In genomic region chr10:117830832-117831231, GRCh38 we compare ENCODE assay signal across 10 cellular contexts.
DNase-seq lines count a peak whose midpoint lies in the region; ATAC-seq lines count a peak whose summit lies in the region.
"Had no signal": no experiment of that assay in that cellular context is flagged by ENCODE, and none has a peak within 500 bp of the region (broad histone marks: within the 10 kb centered on the region; RNA-seq: fewer than 3 reads in every experiment).

No MANE protein-coding gene starts in this region.

- ATAC-seq in HG02885 (IDR thresholded peaks at IDR 0.05; ENCODE audit: poor library complexity, unreplicated experiment), result no peak

- no peaks in the 10 kb centered on the region for H3K27me3 Mint-ChIP-seq in activated naive CD8-positive, alpha-beta T cell

- H3K4me3 Mint-ChIP-seq in activated naive CD8-positive, alpha-beta T cell, result peak overlapping the region; percentile 78

- peaks cover 30% of the 10 kb centered on the region for H3K4me1 Mint-ChIP-seq in activated naive CD8-positive, alpha-beta T cell (ENCODE audit: low read depth)

- H3K9me3 Mint-ChIP-seq in activated naive CD8-positive, alpha-beta T cell (ENCODE audit: low read depth), result no peaks in the 10 kb centered on the region

- H3K36me3 Mint-ChIP-seq in activated naive CD8-positive, alpha-beta T cell, result no peaks in the 10 kb centered on the region

- DNase-seq in NCI-H2107 (lab: John Stamatoyannopoulos, UW) (peak; percentile 10), NCI-H2107 treated with DMSO at 0.1 percent for 48 hours (lab: John Stamatoyannopoulos, UW; ENCODE audit: unreplicated experiment) (no peak), NCI-H1417 treated with DMSO at 0.1 percent for 48 hours (lab: John Stamatoyannopoulos, UW) (peak; percentile 22), retina (peak; percentile 58), T-helper 9 cell (no peak), HCEC 1CT (no peak)
- DNase-seq: NCI-H1694 treated with DMSO at 0.1 percent for 48 hours, sigmoid colon had no signal

- H3K27ac Mint-ChIP-seq in activated naive CD8-positive, alpha-beta T cell, result peak overlapping the region; percentile 68

Comparison
In these comparisons a context has a peak if more than half of its experiments do, and no peak if none do; other contexts are left out.
1. DNase-seq: peak in NCI-H2107 (single experiment), NCI-H1417 treated with DMSO at 0.1 percent for 48 hours (single experiment) and retina (single experiment); none in NCI-H2107 treated with DMSO at 0.1 percent for 48 hours (single experiment), T-helper 9 cell (single experiment) and HCEC 1CT (single experiment).